15 cellular contexts compared by ENCODE assay signal in the genomic region with DNA sequence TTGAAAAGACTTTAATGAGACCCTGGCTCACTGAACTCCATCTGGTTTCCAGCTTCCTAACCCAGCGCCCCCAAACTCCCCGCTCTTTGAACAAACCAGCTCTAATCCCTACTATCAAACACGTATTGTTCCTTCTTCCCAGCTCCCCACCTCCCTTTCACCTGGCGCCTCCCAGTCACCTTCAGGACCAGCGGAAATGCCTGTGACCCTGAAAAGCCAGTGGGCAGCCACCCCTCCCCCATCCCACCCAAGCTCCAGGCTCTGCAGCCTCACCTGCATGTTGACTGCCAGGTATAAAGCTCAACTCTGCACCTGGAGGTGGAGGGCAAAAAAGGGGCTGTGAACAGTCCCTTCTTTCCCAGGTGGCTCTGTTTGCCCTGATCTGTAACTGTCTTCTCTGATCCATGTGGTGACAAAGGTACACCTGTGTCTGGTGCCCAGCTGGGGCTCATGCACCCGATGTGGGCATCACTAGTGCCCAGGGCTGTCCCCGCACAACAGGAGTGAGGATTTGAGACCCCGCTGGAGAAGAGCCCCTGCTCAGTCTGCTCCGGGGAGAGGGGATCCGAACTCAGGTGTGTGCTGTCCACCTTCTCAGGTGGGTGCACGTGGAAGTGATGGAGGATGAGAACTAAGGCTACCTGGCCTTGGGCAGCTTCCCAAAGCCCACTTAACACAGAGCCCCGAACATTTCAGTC.
DNase-seq lines count a peak whose midpoint lies in the region; ATAC-seq and TF ChIP-seq lines count a peak whose summit lies in the region.
"Had no signal": no experiment of that assay in that cellular context is flagged by ENCODE, and none has a peak within 500 bp of the region (broad histone marks: within the 10 kb centered on the region; RNA-seq: fewer than 3 reads in every experiment).

No MANE protein-coding gene starts in this region.

- peaks cover 8 to 26% (median 17%) of the 10 kb centered on the region in 10 experiments; a peak in 19 of 20 replicates for H3K4me1 ChIP-seq in BLaER1 treated with 17β-estradiol and CSF1 and Interleukin-3, amounts not matched to agents 10 nM and 100 nM
- H3K4me1 ChIP-seq in HUES6 (ENCODE audit: control insufficient read depth, insufficient read depth, low read length): peaks cover 18% of the 10 kb centered on the region
- peaks cover 8% of the 10 kb centered on the region for H3K4me1 ChIP-seq in endodermal cell (ENCODE audit: control insufficient read depth, insufficient read depth, low read length)

- H3K4me2 ChIP-seq in BLaER1 treated with 17β-estradiol and CSF1 and Interleukin-3, amounts not matched to agents 10 nM and 100 nM: peak overlapping the region in 7 of 11 experiments; percentile 32 to 71 (median 70); a peak in 11 of 22 replicates

- DNase-seq in endodermal cell: peak; percentile 78
- DNase-seq in mesothelial cell of epicardium (ENCODE audit: low spot score in 2 of 2, unreplicated experiment in 2 of 2): peak in 1 of 2 experiments; percentile 29
- no peak for DNase-seq in natural killer cell
- DNase-seq in cerebellar nuclear complex (lab: John Stamatoyannopoulos, UW): no peak
- DNase-seq in activated T-cell treated with anti-CD3 and anti-CD28 coated beads, Interleukin-2, amount 50 U/mL, for 72 hours: no peak
- DNase-seq in left cardiac atrium: no peak
- DNase-seq: GOT3 had no signal

- H3K4me3 Mint-ChIP-seq in endodermal cell (peak overlapping the region; percentile 53), mesothelial cell of epicardium (peak overlapping the region; percentile 57), natural killer cell (no peak overlapping the region)
- no peak overlapping the region for H3K4me3 Mint-ChIP-seq in activated T-cell treated with anti-CD3 and anti-CD28 coated beads, Interleukin-2, amount 50 U/mL, for 72 hours
- H3K4me3 Mint-ChIP-seq: activated CD4-positive, alpha-beta T cell treated with anti-CD3 and anti-CD28 coated beads, Interleukin-2, amount 10 ng/mL, durations not matched to agents 7 days and 5 days; activated T-cell treated with anti-CD3 and anti-CD28 coated beads, Interleukin-2, amount 50 U/mL, for 24 hours had no signal

- no peak for ATAC-seq in natural killer cell
- ATAC-seq in activated T-cell treated with anti-CD3 and anti-CD28 coated beads, Interleukin-2, amount 50 U/mL, for 72 hours (replicated peaks in 1 of 2): no peak
- no peak for ATAC-seq in left cardiac atrium

- H3K27ac Mint-ChIP-seq in endodermal cell (peak overlapping the region; percentile 91), mesothelial cell of epicardium (no peak overlapping the region), natural killer cell (no peak overlapping the region)
- H3K27ac Mint-ChIP-seq in activated T-cell treated with anti-CD3 and anti-CD28 coated beads, Interleukin-2, amount 50 U/mL, for 72 hours: no peak overlapping the region
- H3K27ac Mint-ChIP-seq: activated CD4-positive, alpha-beta T cell treated with anti-CD3 and anti-CD28 coated beads, Interleukin-2, amount 10 ng/mL, durations not matched to agents 7 days and 5 days; activated naive CD8-positive, alpha-beta T cell; activated T-cell treated with anti-CD3 and anti-CD28 coated beads, Interleukin-2, amount 50 U/mL, for 24 hours had no signal

- no peaks in the 10 kb centered on the region for H3K9me3 ChIP-seq in BLaER1 treated with 17β-estradiol and CSF1 and Interleukin-3, amounts not matched to agents 10 nM and 100 nM (replicated peaks in 1 of 11)
- H3K9me3 ChIP-seq in HUES6 (ENCODE audit: control insufficient read depth, insufficient read depth, low read depth, low read length): no peaks in the 10 kb centered on the region
- H3K9me3 ChIP-seq in endodermal cell (ENCODE audit: control insufficient read depth, low read length): no peaks in the 10 kb centered on the region
- H3K9me3 ChIP-seq: thoracic aorta had no signal

- H3K9me3 Mint-ChIP-seq in endodermal cell (no peaks in the 10 kb centered on the region), mesothelial cell of epicardium (no peaks in the 10 kb centered on the region), natural killer cell (no peaks in the 10 kb centered on the region)
- no peaks in the 10 kb centered on the region for H3K9me3 Mint-ChIP-seq in activated T-cell treated with anti-CD3 and anti-CD28 coated beads, Interleukin-2, amount 50 U/mL, for 72 hours
- H3K9me3 Mint-ChIP-seq: activated CD4-positive, alpha-beta T cell treated with anti-CD3 and anti-CD28 coated beads, Interleukin-2, amount 10 ng/mL, durations not matched to agents 7 days and 5 days; activated T-cell treated with anti-CD3 and anti-CD28 coated beads, Interleukin-2, amount 50 U/mL, for 24 hours had no signal

- H3K4me1 Mint-ChIP-seq in endodermal cell (peaks cover 37% of the 10 kb centered on the region), mesothelial cell of epicardium (peaks cover 12% of the 10 kb centered on the region), natural killer cell (peaks cover 9 to 11% of the 10 kb centered on the region in 2 donors)
- H3K4me1 Mint-ChIP-seq in activated T-cell treated with anti-CD3 and anti-CD28 coated beads, Interleukin-2, amount 50 U/mL, for 72 hours (ENCODE audit: low read depth): peaks cover 9% of the 10 kb centered on the region

- H3K4me3 ChIP-seq in BLaER1 treated with 17β-estradiol and CSF1 and Interleukin-3, amounts not matched to agents 10 nM and 100 nM: no peak overlapping the region
- peak overlapping the region; percentile 52 for H3K4me3 ChIP-seq in HUES6 (ENCODE audit: low read depth, low read length)
- H3K4me3 ChIP-seq in endodermal cell (ENCODE audit: low read length): no peak overlapping the region
- H3K4me3 ChIP-seq: GM12878, skin epidermis had no signal

- 79 to 82% methylated on average over 5 to 12 of the region's 12 CpGs for WGBS in endodermal cell (ENCODE audit: insufficient coverage in 1 of 2, insufficient read length in 1 of 2), 2 experiments

- H3K27me3 Mint-ChIP-seq in endodermal cell (ENCODE audit: insufficient read depth) (no peaks in the 10 kb centered on the region), mesothelial cell of epicardium (ENCODE audit: low read depth) (peaks cover 23% of the 10 kb centered on the region), natural killer cell (ENCODE audit: low read depth in 2 of 2) (peaks cover 37 to 41% of the 10 kb centered on the region in 2 donors)
- H3K27me3 Mint-ChIP-seq in activated T-cell treated with anti-CD3 and anti-CD28 coated beads, Interleukin-2, amount 50 U/mL, for 72 hours (ENCODE audit: low read depth): peaks cover 62% of the 10 kb centered on the region

- TF ChIP-seq CTCF in endodermal cell (conservative IDR thresholded peaks at IDR 0.05) (no peak), mesothelial cell of epicardium (IDR thresholded peaks at IDR 0.05; ENCODE audit: unreplicated experiment) (no peak), natural killer cell (IDR thresholded peaks at IDR 0.05) (no peak)

- H3K9ac ChIP-seq in BLaER1 treated with 17β-estradiol and CSF1 and Interleukin-3, amounts not matched to agents 10 nM and 100 nM: peak overlapping the region in 2 of 11 experiments; percentile 34 to 37; a peak in 1 of 22 replicates
- H3K9ac ChIP-seq in HUES6 (ENCODE audit: low read length) (no peak overlapping the region), endodermal cell (ENCODE audit: extremely low read depth, low read length, poor library complexity, severe bottlenecking) (no peak overlapping the region)

- H3K27ac ChIP-seq in BLaER1 treated with 17β-estradiol and CSF1 and Interleukin-3, amounts not matched to agents 10 nM and 100 nM: no peak overlapping the region
- no peak overlapping the region for H3K27ac ChIP-seq in HUES6 (ENCODE audit: low read depth, low read length)
- no peak overlapping the region for H3K27ac ChIP-seq in endodermal cell (ENCODE audit: low read depth, low read length)
- H3K27ac ChIP-seq: thoracic aorta had no signal

- no peaks in the 10 kb centered on the region for H3K27me3 ChIP-seq in BLaER1 treated with 17β-estradiol and CSF1 and Interleukin-3, amounts not matched to agents 10 nM and 100 nM
- H3K27me3 ChIP-seq in HUES6 (ENCODE audit: control insufficient read depth, insufficient read depth, low read length): no peaks in the 10 kb centered on the region; the same call in 1 of the 2 replicates
- H3K27me3 ChIP-seq in endodermal cell (ENCODE audit: control insufficient read depth, insufficient read depth, low read length, poor library complexity, severe bottlenecking): no peaks in the 10 kb centered on the region

- H3K36me3 Mint-ChIP-seq in endodermal cell (ENCODE audit: low read depth) (no peaks in the 10 kb centered on the region), mesothelial cell of epicardium (no peaks in the 10 kb centered on the region), natural killer cell (no peaks in the 10 kb centered on the region)
- H3K36me3 Mint-ChIP-seq in activated T-cell treated with anti-CD3 and anti-CD28 coated beads, Interleukin-2, amount 50 U/mL, for 72 hours (ENCODE audit: insufficient read depth in 2 of 2): no peaks in the 10 kb centered on the region
- H3K36me3 Mint-ChIP-seq: activated naive CD8-positive, alpha-beta T cell had no signal

- H4K20me1 ChIP-seq in BLaER1 treated with 17β-estradiol and CSF1 and Interleukin-3, amounts not matched to agents 10 nM and 100 nM: peaks cover 0 to 9% (median 0%) of the 10 kb centered on the region in 11 experiments; a peak in 2 of 22 replicates

- intact Hi-C loops in natural killer cell (cut with micrococcal nuclease) (no loop called here), left cardiac atrium (cut with DNase I) (no loop called here)

- no peaks in the 10 kb centered on the region for H3K36me3 ChIP-seq in BLaER1 treated with 17β-estradiol and CSF1 and Interleukin-3, amounts not matched to agents 10 nM and 100 nM
- no peaks in the 10 kb centered on the region for H3K36me3 ChIP-seq in HUES6 (ENCODE audit: control insufficient read depth, insufficient read depth, low read length)
- H3K36me3 ChIP-seq in endodermal cell (ENCODE audit: control insufficient read depth, insufficient read depth, low read length): no peaks in the 10 kb centered on the region
- H3K36me3 ChIP-seq: thoracic aorta had no signal

Comparison
In these comparisons a context has a peak if more than half of its experiments do, and no peak if none do; other contexts are left out.
1. H3K4me3 Mint-ChIP-seq: peak in endodermal cell (single experiment) and mesothelial cell of epicardium (single experiment); none in natural killer cell (single experiment) and activated T-cell treated with anti-CD3 and anti-CD28 coated beads, Interleukin-2, amount 50 U/mL, for 72 hours (0 of 2).